ENCODE assay signal across 1 cellular context in the genomic region with DNA sequence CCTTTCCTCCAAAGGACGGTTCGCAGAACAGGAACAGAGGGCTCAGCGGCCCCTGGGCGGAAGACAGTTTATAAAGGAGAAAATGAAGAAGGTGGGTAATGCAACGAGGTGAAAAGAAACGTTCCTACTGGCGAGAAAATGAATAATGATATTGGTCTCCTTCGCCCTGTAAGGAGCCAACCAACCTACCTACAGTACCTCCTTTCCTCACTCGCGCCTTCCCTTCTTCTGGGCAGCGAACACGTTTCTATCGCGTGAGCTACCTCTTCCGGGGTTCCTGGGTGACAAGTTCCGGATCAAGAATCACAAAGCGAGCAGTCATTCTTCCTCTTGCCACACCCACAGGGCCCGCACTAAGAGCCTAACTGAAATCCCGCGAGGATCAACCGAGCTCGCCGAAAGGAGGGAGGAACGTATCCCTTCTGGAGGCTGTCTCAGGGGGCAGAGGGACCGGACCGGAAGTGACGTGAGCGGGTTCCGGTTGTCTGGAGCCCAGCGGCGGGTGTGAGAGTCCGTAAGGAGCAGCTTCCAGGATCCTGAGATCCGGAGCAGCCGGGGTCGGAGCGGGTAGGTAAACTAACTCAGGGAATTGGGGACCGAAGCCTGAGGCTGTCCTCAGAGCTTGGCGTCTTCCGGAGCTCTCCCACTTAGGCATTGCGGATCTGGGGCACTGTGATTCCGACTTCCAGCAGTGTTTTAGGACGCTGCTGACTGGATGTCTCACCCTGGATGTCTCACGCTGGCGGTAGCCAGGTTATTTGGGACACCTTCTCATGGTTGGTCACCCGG.
TF ChIP-seq lines count a peak whose summit lies in the region.

A gene (minus strand): TSS at position 249 of the 789 bp plus-strand sequence. CDS start 9,452 bp downstream, outside the sequence.
A gene (plus strand): TSS at position 473 of the 789 bp plus-strand sequence. CDS start 23,793 bp downstream, outside the sequence.

TF ChIP-seq in K562, 482 proteins besides CTCF, POLR2A, EP300 and RAD21 (continued from another document and continues in another):
- TF ChIP-seq, protein P1, sequence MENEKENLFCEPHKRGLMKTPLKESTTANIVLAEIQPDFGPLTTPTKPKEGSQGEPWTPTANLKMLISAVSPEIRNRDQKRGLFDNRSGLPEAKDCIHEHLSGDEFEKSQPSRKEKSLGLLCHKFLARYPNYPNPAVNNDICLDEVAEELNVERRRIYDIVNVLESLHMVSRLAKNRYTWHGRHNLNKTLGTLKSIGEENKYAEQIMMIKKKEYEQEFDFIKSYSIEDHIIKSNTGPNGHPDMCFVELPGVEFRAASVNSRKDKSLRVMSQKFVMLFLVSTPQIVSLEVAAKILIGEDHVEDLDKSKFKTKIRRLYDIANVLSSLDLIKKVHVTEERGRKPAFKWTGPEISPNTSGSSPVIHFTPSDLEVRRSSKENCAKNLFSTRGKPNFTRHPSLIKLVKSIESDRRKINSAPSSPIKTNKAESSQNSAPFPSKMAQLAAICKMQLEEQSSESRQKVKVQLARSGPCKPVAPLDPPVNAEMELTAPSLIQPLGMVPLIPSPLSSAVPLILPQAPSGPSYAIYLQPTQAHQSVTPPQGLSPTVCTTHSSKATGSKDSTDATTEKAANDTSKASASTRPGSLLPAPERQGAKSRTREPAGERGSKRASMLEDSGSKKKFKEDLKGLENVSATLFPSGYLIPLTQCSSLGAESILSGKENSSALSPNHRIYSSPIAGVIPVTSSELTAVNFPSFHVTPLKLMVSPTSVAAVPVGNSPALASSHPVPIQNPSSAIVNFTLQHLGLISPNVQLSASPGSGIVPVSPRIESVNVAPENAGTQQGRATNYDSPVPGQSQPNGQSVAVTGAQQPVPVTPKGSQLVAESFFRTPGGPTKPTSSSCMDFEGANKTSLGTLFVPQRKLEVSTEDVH (IDR thresholded peaks at IDR 0.05; ENCODE audit: low read depth, partially characterized antibody), result peak; percentile 87
- no peak for TF ChIP-seq ZNF445 (CRISPR knock-in tag; IDR thresholded peaks at IDR 0.05; ENCODE audit: low read depth)
- peak; percentile 85 for TF ChIP-seq SMAD1 (IDR thresholded peaks at IDR 0.05; ENCODE audit: low read depth, low read length, partially characterized antibody)
- TF ChIP-seq NCOR1 (IDR thresholded peaks at IDR 0.05), result peak; percentile 34; the same call in 1 of the 2 replicates
- peak; percentile 20 for TF ChIP-seq ZFX (CRISPR knock-in tag; IDR thresholded peaks at IDR 0.05)
- TF ChIP-seq MYNN (IDR thresholded peaks at IDR 0.05), result peak; percentile 57; the same call in 1 of the 2 replicates
- TF ChIP-seq MYNN (CRISPR knock-in tag; IDR thresholded peaks at IDR 0.05), result no peak
- TF ChIP-seq, protein P2, sequence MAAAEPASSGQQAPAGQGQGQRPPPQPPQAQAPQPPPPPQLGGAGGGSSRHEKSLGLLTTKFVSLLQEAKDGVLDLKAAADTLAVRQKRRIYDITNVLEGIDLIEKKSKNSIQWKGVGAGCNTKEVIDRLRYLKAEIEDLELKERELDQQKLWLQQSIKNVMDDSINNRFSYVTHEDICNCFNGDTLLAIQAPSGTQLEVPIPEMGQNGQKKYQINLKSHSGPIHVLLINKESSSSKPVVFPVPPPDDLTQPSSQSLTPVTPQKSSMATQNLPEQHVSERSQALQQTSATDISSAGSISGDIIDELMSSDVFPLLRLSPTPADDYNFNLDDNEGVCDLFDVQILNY (CRISPR knock-in tag; IDR thresholded peaks at IDR 0.05), result no peak
- peak; percentile 74 for TF ChIP-seq SOX6 (IDR thresholded peaks at IDR 0.05)
- TF ChIP-seq, protein P3, sequence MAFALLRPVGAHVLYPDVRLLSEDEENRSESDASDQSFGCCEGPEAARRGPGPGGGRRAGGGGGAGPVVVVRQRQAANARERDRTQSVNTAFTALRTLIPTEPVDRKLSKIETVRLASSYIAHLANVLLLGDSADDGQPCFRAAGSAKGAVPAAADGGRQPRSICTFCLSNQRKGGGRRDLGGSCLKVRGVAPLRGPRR (CRISPR knock-in tag; IDR thresholded peaks at IDR 0.05), result no peak
- TF ChIP-seq HDAC1 (IDR thresholded peaks at IDR 0.05), result peak in 1 of 2 experiments; percentile 99; a peak in 2 of 4 replicates
- 0 out of 2 replicates have a peak, but pooled peaks have one; percentile 38 for TF ChIP-seq SMAD4 (CRISPR knock-in tag; conservative IDR thresholded peaks at IDR 0.05)
- TF ChIP-seq, protein P4, sequence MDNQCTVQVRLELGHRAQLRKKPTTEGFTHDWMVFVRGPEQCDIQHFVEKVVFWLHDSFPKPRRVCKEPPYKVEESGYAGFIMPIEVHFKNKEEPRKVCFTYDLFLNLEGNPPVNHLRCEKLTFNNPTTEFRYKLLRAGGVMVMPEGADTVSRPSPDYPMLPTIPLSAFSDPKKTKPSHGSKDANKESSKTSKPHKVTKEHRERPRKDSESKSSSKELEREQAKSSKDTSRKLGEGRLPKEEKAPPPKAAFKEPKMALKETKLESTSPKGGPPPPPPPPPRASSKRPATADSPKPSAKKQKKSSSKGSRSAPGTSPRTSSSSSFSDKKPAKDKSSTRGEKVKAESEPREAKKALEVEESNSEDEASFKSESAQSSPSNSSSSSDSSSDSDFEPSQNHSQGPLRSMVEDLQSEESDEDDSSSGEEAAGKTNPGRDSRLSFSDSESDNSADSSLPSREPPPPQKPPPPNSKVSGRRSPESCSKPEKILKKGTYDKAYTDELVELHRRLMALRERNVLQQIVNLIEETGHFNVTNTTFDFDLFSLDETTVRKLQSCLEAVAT (IDR thresholded peaks at IDR 0.05), result peak; percentile 37 to 61; a peak in 3 of 4 replicates
- TF ChIP-seq, protein P5, sequence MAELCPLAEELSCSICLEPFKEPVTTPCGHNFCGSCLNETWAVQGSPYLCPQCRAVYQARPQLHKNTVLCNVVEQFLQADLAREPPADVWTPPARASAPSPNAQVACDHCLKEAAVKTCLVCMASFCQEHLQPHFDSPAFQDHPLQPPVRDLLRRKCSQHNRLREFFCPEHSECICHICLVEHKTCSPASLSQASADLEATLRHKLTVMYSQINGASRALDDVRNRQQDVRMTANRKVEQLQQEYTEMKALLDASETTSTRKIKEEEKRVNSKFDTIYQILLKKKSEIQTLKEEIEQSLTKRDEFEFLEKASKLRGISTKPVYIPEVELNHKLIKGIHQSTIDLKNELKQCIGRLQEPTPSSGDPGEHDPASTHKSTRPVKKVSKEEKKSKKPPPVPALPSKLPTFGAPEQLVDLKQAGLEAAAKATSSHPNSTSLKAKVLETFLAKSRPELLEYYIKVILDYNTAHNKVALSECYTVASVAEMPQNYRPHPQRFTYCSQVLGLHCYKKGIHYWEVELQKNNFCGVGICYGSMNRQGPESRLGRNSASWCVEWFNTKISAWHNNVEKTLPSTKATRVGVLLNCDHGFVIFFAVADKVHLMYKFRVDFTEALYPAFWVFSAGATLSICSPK (IDR thresholded peaks at IDR 0.05; ENCODE audit: borderline replicate concordance), result no peak
- TF ChIP-seq ELF1 (tag; IDR thresholded peaks at IDR 0.05), result peak; percentile 95
- TF ChIP-seq, protein P6, sequence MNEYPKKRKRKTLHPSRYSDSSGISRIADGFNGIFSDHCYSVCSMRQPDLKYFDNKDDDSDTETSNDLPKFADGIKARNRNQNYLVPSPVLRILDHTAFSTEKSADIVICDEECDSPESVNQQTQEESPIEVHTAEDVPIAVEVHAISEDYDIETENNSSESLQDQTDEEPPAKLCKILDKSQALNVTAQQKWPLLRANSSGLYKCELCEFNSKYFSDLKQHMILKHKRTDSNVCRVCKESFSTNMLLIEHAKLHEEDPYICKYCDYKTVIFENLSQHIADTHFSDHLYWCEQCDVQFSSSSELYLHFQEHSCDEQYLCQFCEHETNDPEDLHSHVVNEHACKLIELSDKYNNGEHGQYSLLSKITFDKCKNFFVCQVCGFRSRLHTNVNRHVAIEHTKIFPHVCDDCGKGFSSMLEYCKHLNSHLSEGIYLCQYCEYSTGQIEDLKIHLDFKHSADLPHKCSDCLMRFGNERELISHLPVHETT (CRISPR knock-in tag; conservative IDR thresholded peaks at IDR 0.05 in 1 of 2, IDR thresholded peaks at IDR 0.05 in 1 of 2), result peak in 1 of 2 experiments; percentile 72; a peak in 1 of 4 replicates
- TF ChIP-seq, protein P7, sequence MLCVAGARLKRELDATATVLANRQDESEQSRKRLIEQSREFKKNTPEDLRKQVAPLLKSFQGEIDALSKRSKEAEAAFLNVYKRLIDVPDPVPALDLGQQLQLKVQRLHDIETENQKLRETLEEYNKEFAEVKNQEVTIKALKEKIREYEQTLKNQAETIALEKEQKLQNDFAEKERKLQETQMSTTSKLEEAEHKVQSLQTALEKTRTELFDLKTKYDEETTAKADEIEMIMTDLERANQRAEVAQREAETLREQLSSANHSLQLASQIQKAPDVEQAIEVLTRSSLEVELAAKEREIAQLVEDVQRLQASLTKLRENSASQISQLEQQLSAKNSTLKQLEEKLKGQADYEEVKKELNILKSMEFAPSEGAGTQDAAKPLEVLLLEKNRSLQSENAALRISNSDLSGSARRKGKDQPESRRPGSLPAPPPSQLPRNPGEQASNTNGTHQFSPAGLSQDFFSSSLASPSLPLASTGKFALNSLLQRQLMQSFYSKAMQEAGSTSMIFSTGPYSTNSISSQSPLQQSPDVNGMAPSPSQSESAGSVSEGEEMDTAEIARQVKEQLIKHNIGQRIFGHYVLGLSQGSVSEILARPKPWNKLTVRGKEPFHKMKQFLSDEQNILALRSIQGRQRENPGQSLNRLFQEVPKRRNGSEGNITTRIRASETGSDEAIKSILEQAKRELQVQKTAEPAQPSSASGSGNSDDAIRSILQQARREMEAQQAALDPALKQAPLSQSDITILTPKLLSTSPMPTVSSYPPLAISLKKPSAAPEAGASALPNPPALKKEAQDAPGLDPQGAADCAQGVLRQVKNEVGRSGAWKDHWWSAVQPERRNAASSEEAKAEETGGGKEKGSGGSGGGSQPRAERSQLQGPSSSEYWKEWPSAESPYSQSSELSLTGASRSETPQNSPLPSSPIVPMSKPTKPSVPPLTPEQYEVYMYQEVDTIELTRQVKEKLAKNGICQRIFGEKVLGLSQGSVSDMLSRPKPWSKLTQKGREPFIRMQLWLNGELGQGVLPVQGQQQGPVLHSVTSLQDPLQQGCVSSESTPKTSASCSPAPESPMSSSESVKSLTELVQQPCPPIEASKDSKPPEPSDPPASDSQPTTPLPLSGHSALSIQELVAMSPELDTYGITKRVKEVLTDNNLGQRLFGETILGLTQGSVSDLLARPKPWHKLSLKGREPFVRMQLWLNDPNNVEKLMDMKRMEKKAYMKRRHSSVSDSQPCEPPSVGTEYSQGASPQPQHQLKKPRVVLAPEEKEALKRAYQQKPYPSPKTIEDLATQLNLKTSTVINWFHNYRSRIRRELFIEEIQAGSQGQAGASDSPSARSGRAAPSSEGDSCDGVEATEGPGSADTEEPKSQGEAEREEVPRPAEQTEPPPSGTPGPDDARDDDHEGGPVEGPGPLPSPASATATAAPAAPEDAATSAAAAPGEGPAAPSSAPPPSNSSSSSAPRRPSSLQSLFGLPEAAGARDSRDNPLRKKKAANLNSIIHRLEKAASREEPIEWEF (CRISPR knock-in tag; IDR thresholded peaks at IDR 0.05), result no peak
- TF ChIP-seq SAFB (IDR thresholded peaks at IDR 0.05; ENCODE audit: borderline replicate concordance, low read depth, low read length), result no peak
- peak; percentile 77 for TF ChIP-seq KLF1 (tag; IDR thresholded peaks at IDR 0.05)
- peak in 1 of 2 experiments; percentile 77; a peak in 1 of 4 replicates for TF ChIP-seq TRIM24 (IDR thresholded peaks at IDR 0.05)
- peak; percentile 72 for TF ChIP-seq MAFF (IDR thresholded peaks at IDR 0.05; ENCODE audit: low read length)
- TF ChIP-seq CCNT2 (IDR thresholded peaks at IDR 0.05; ENCODE audit: borderline replicate concordance, extremely low read depth, insufficient read length, low read depth, low read length), result no peak
- TF ChIP-seq, protein P8, sequence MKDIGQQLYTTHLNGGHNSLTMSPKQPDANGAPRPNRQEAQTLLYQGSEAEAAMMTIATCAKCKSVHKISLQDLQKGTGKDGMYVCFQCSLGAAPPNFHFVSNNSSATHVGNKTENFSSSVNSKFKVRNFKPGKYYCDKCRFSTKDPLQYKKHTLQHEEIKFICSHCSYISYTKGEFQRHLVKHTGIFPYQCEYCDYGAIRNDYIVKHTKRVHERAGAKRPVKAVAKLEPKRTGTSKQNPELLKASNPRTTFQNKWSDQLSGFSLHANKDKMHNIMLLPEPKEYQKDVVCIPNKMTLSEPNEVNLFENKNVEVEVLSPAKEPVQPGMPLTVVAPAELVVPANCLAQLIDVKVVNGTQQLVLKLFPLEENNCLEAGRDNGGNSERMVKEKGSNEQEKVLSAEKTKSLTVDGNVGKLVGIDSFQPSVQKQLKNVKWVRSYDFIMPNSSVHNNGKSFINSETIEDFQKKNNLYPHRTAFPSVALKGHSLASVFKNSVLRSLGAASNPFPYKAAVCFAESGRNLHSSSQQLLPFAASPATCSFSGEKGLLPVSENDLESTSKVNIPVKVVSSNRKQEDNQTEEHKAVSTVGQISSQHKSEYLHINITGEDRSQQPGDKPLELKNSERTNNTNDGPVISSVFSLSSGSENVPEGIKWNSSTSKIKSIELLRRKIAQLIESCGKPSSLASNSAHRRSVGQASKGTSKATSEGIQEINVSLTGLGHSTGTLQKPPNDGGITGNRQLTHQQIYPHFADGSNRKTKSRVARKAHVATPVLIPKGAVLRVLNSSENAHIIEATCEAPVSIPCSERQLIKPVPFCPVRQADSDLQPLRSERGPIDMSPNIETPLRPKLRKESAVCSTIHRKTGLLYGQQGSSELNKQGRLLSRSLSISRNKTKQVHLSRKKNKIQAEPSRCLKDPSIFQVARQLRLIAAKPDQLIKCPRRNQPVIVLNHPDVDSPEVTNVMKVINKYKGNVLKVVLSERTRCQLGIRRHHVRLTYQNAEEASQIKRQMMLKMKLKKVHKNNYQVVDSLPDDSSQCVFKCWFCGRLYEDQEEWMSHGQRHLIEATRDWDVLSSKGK (CRISPR knock-in tag; IDR thresholded peaks at IDR 0.05), result no peak
- TF ChIP-seq TBP (optimal IDR thresholded peaks at IDR 0.05; ENCODE audit: low read depth, low read length), result peak; percentile 94
- TF ChIP-seq, protein P9, sequence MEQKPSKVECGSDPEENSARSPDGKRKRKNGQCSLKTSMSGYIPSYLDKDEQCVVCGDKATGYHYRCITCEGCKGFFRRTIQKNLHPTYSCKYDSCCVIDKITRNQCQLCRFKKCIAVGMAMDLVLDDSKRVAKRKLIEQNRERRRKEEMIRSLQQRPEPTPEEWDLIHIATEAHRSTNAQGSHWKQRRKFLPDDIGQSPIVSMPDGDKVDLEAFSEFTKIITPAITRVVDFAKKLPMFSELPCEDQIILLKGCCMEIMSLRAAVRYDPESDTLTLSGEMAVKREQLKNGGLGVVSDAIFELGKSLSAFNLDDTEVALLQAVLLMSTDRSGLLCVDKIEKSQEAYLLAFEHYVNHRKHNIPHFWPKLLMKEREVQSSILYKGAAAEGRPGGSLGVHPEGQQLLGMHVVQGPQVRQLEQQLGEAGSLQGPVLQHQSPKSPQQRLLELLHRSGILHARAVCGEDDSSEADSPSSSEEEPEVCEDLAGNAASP (IDR thresholded peaks at IDR 0.05), result no peak
- TF ChIP-seq BRD4 (IDR thresholded peaks at IDR 0.05), result peak; percentile 97; the same call in 1 of the 2 replicates
- TF ChIP-seq, protein P10, sequence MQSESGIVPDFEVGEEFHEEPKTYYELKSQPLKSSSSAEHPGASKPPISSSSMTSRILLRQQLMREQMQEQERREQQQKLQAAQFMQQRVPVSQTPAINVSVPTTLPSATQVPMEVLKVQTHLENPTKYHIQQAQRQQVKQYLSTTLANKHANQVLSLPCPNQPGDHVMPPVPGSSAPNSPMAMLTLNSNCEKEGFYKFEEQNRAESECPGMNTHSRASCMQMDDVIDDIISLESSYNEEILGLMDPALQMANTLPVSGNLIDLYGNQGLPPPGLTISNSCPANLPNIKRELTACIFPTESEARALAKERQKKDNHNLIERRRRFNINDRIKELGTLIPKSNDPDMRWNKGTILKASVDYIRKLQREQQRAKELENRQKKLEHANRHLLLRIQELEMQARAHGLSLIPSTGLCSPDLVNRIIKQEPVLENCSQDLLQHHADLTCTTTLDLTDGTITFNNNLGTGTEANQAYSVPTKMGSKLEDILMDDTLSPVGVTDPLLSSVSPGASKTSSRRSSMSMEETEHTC (IDR thresholded peaks at IDR 0.05), result peak; percentile 13; the same call in 1 of the 2 replicates
- TF ChIP-seq ZNF695 (CRISPR knock-in tag; IDR thresholded peaks at IDR 0.05), result no peak
- TF ChIP-seq FOXK1 (CRISPR knock-in tag; IDR thresholded peaks at IDR 0.05; ENCODE audit: borderline replicate concordance), result no peak
- TF ChIP-seq HMGN3 (IDR thresholded peaks at IDR 0.05; ENCODE audit: borderline replicate concordance, extremely low read depth, insufficient read length, low read depth, low read length), result peak; percentile 56
